Comparison of ENCODE assay signal across 9 cellular contexts in genomic region chr18:32770651-32771168, GRCh38. TPM values are rescaled to one million over a fixed set of nuclear protein-coding genes. Genes with fewer than 3 reads are reported as not detected.
DNase-seq lines count a peak whose midpoint lies in the region; ATAC-seq and TF ChIP-seq lines count a peak whose summit lies in the region.
"Had no signal": no experiment of that assay in that cellular context is flagged by ENCODE, and none has a peak within 500 bp of the region (broad histone marks: within the 10 kb centered on the region; RNA-seq: fewer than 3 reads in every experiment).

No MANE protein-coding gene starts in this region.

- DNase-seq in left ventricle myocardium inferior (no peak), cardiac septum (ENCODE audit: low spot score) (no peak), neural crest cell (ENCODE audit: low read depth, low spot score) (peak; percentile 2), natural killer cell (no peak), osteoblast (ENCODE audit: insufficient read length, low spot score, missing footprints) (no peak)
- DNase-seq in effector memory CD8-positive, alpha-beta T cell = no peak
- no peak for DNase-seq in stimulated activated naive CD4-positive, alpha-beta T cell treated with Interleukin-2 at 50 U/mL for 16 hours (lab: John Stamatoyannopoulos, UW)
- no peak for DNase-seq in activated CD4-positive, alpha-beta T cell treated with anti-CD3 and anti-CD28 coated beads for 4 hours

- no peak for ATAC-seq in effector memory CD8-positive, alpha-beta T cell (replicated peaks)
- no peak for ATAC-seq in natural killer cell

- intact Hi-C loops in left ventricle myocardium inferior (cut with micrococcal nuclease) (no loop called here), cardiac septum (cut with DNase I) (no loop called here), natural killer cell (cut with micrococcal nuclease) (no loop called here)

- no peaks in the 10 kb centered on the region for H3K9me3 ChIP-seq in left ventricle myocardium inferior (replicated peaks)
- H3K9me3 ChIP-seq in osteoblast (ENCODE audit: low read depth, low read length) = no peaks in the 10 kb centered on the region

- no peaks in the 10 kb centered on the region for H3K4me1 Mint-ChIP-seq in effector memory CD8-positive, alpha-beta T cell (ENCODE audit: low read depth in 2 of 2)
- H3K4me1 Mint-ChIP-seq in neural crest cell = peaks cover 31% of the 10 kb centered on the region
- no peaks in the 10 kb centered on the region for H3K4me1 Mint-ChIP-seq in natural killer cell

- no peaks in the 10 kb centered on the region for H3K79me2 ChIP-seq in osteoblast (ENCODE audit: insufficient read depth, low read length)

- H3K27ac Mint-ChIP-seq in effector memory CD8-positive, alpha-beta T cell = no peak overlapping the region
- H3K27ac Mint-ChIP-seq in neural crest cell (ENCODE audit: unreplicated experiment) (no peak overlapping the region), natural killer cell (no peak overlapping the region)

- H2AFZ ChIP-seq in osteoblast (ENCODE audit: low read length) = no peak overlapping the region

- TF ChIP-seq CTCF in left ventricle myocardium inferior (IDR thresholded peaks at IDR 0.05; ENCODE audit: borderline replicate concordance) (no peak), neural crest cell (conservative IDR thresholded peaks at IDR 0.05) (no peak), natural killer cell (IDR thresholded peaks at IDR 0.05) (no peak), osteoblast (IDR thresholded peaks at IDR 0.05; ENCODE audit: extremely low read depth, low read depth, low read length) (no peak)

- H3K27me3 ChIP-seq in left ventricle myocardium inferior (ENCODE audit: low read depth) (peaks cover 80% of the 10 kb centered on the region), osteoblast (ENCODE audit: insufficient read depth, low read length) (peaks cover 35% of the 10 kb centered on the region)

- no peaks in the 10 kb centered on the region for H3K9me3 Mint-ChIP-seq in effector memory CD8-positive, alpha-beta T cell
- H3K9me3 Mint-ChIP-seq in neural crest cell (no peaks in the 10 kb centered on the region), natural killer cell (peaks cover 0 to 4% of the 10 kb centered on the region in 2 donors)

- H3K27me3 Mint-ChIP-seq in effector memory CD8-positive, alpha-beta T cell = peaks cover 42 to 52% of the 10 kb centered on the region in 2 donors
- peaks cover 75% of the 10 kb centered on the region for H3K27me3 Mint-ChIP-seq in neural crest cell (ENCODE audit: low read depth)
- peaks cover 17 to 40% of the 10 kb centered on the region in 2 donors for H3K27me3 Mint-ChIP-seq in natural killer cell (ENCODE audit: low read depth in 2 of 2)

- no peaks in the 10 kb centered on the region for H4K20me1 ChIP-seq in osteoblast (ENCODE audit: insufficient read depth, low read length)

- H3K4me1 ChIP-seq in left ventricle myocardium inferior (peaks cover 23% of the 10 kb centered on the region), osteoblast (ENCODE audit: insufficient read depth, low read length) (no peaks in the 10 kb centered on the region)

- H3K4me3 Mint-ChIP-seq in effector memory CD8-positive, alpha-beta T cell = peak overlapping the region; percentile 40 to 59
- peak overlapping the region; percentile 89 for H3K4me3 Mint-ChIP-seq in neural crest cell
- H3K4me3 Mint-ChIP-seq in natural killer cell = no peak overlapping the region

- no peak overlapping the region for H3K4me2 ChIP-seq in osteoblast (ENCODE audit: insufficient read depth, low read length)

- H3K27ac ChIP-seq in left ventricle myocardium inferior (replicated peaks) (no peak overlapping the region), osteoblast (ENCODE audit: low read depth, low read length) (no peak overlapping the region)
- H3K27ac ChIP-seq: RWPE1 had no signal

- H3K36me3 Mint-ChIP-seq in effector memory CD8-positive, alpha-beta T cell (ENCODE audit: insufficient read depth) = no peaks in the 10 kb centered on the region
- H3K36me3 Mint-ChIP-seq in neural crest cell (ENCODE audit: low read depth) = no peaks in the 10 kb centered on the region
- no peaks in the 10 kb centered on the region for H3K36me3 Mint-ChIP-seq in natural killer cell

- H3K36me3 ChIP-seq in left ventricle myocardium inferior = no peaks in the 10 kb centered on the region
- H3K36me3 ChIP-seq in osteoblast (ENCODE audit: insufficient read depth, low read length) = no peaks in the 10 kb centered on the region

- H3K4me3 ChIP-seq in left ventricle myocardium inferior (peak overlapping the region; percentile 64), osteoblast (ENCODE audit: insufficient read depth, low read length) (no peak overlapping the region)

RNA-seq across cellular contexts. Expression of gene KLHL14, which starts 2.1 kb away (rescaled TPM):
- total RNA-seq in left ventricle myocardium inferior = not detected
- total RNA-seq in cardiac septum = 0.11 TPM
- total RNA-seq in neural crest cell = 2.2 and 2.4 TPM in 2 replicates
- total RNA-seq in natural killer cell = under 1 TPM in 2 of 3 donors, not detected in 1; 0.26 to 0.28 TPM
- not detected in 2 replicates for total RNA-seq in osteoblast
